20 cellular contexts compared by ENCODE assay signal in the genomic region with DNA sequence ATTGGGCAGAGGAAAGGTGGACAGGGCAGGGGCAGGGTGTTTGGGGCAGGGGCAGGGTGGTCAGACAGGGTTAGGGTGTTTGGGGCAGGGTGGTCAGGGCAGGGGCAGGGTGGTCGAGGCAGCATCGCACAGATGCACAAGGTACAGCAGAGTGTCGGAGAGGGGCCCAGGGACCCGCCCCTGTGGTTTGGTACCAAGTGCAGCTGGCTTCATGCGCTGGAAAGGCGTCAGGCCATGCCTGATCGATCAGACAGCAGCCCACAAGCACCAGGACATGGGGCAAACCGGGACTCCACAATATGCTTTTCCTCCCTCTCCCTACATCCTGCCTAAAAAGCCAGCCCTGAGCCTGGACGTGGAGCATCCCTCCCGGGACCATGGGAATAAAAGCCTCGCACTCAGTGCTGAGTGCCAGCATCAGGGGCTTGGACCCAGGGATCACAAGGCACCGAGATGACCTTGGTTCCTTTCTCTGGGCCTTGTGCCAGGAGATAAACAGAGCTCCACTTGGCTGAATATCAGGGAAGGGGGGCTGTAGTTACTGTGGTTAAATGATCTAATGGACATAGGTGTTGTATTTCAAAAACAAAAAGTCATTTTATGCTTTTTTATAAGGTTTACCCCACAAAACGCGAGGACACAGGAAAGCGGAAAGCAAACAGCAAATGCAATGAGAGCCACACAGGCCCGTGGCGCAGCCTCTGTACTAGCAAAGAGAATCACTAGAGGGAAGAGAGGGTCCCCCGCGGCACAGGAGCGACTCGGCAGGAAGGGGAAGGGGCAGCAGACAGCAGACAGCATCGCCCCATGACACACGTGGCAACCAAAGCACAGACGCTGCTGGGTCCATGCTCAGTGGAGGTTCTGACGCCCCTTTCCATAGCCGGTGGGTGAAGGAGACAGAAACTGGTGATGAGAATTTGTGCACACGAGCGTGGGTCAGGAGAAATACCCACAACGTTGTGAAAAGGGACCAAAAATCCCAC. TPM values are rescaled to one million over a fixed set of nuclear protein-coding genes. Genes with fewer than 3 reads are reported as not detected.
DNase-seq lines count a peak whose midpoint lies in the region; ATAC-seq and TF ChIP-seq lines count a peak whose summit lies in the region.
"Had no signal": no experiment of that assay in that cellular context is flagged by ENCODE, and none has a peak within 500 bp of the region (broad histone marks: within the 10 kb centered on the region; RNA-seq: fewer than 3 reads in every experiment).

No MANE protein-coding gene starts in this region.

- no peaks in the 10 kb centered on the region for H3K27me3 Mint-ChIP-seq in CD4-positive, alpha-beta T cell

- BruUV-seq in HCT116 (replicated peaks; lab: Mats Ljungman, UMichigan) = no TSS peak

- TF ChIP-seq CTCF in HCT116 (IDR thresholded peaks at IDR 0.05 in 2 of 3, conservative IDR thresholded peaks at IDR 0.05 in 1 of 3; ENCODE audit: borderline replicate concordance in 1 of 3, insufficient read depth in 1 of 3, low read depth in 2 of 3, low read length in 2 of 3) (no peak), transverse colon (IDR thresholded peaks at IDR 0.05) (no peak)
- TF ChIP-seq CTCF in CD4-positive, alpha-beta T cell (IDR thresholded peaks at IDR 0.05) = no peak

- no peak for TF ChIP-seq RAD21 in HCT116 (IDR thresholded peaks at IDR 0.05; ENCODE audit: low read depth)

- ATAC-seq in HCT116 (no peak), HG02763 (IDR thresholded peaks at IDR 0.05; ENCODE audit: unreplicated experiment) (no peak)
- no peak for ATAC-seq in CD4-positive, alpha-beta T cell (ENCODE audit: poor library complexity)
- ATAC-seq: esophagus mucosa, WTC11 had no signal

- DNase-seq in COR-L47 (lab: John Stamatoyannopoulos, UW) = peak; percentile 48
- DNase-seq in HCT116 (ENCODE audit: low read depth, low spot score) = no peak
- DNase-seq in NCI-H345 (lab: John Stamatoyannopoulos, UW) = peak; percentile 66
- DNase-seq in erythroblast (lab: John Stamatoyannopoulos, UW) = peak; percentile 32 to 56
- no peak for DNase-seq in transverse colon
- DNase-seq in CD4-positive, alpha-beta T cell = no peak
- DNase-seq: AML-193; caudate nucleus; H7; Kasumi-1; NCI-H146; NK-92 treated with Interleukin-12 subunit alpha and Interleukin-12 subunit beta, amount 100 ng/mL, for 24 hours; testis had no signal

- TF ChIP-seq POLR2A in HCT116 (IDR thresholded peaks at IDR 0.05; ENCODE audit: borderline replicate concordance, extremely low read depth, insufficient read depth, insufficient read length) (no peak), erythroblast (IDR thresholded peaks at IDR 0.05; ENCODE audit: low read length) (no peak), transverse colon (IDR thresholded peaks at IDR 0.05) (no peak)

- H3K36me3 ChIP-seq in HCT116 (ENCODE audit: control insufficient read depth in 1 of 2, insufficient read depth in 2 of 2, low read length in 2 of 2) (peaks cover 0 to 7% of the 10 kb centered on the region in 2 experiments; a peak in 2 of 4 replicates), transverse colon (no peaks in the 10 kb centered on the region)
- H3K36me3 ChIP-seq: prostate gland had no signal

- in situ Hi-C loops in transverse colon (cut with MboI; ENCODE audit: low pct_ligation_motif_present in 1 of 4, low pct_unique_long_range_greater_than_20kb in 1 of 4, low sequenced_read_pairs in 3 of 4) = loop anchor here in 1 of 4 donors (10.0 kb wide), 1 partner anchor 58 kb away; the partner anchor contains the start of gene TEX19

- CTCF ChIA-PET in HCT116 (lab: Charles Lee) = interaction anchor here (2.0 kb wide), 1 partner anchor 56 kb away, joined by 7 read pairs; no protein-coding TSS in a partner anchor
- CTCF ChIA-PET in CD4-positive, alpha-beta T cell (lab: Charles Lee) = no interaction called here

- H3K27ac Mint-ChIP-seq in CD4-positive, alpha-beta T cell = no peak overlapping the region
- H3K27ac Mint-ChIP-seq: T-helper 1 cell treated with Interleukin-12 subunit alpha and Interleukin-12 subunit beta and Interleukin-4 antibody, amounts not matched to agents 30 μg/mL and 1 μg/mL, for 36 hours; WTC11 had no signal

- no peaks in the 10 kb centered on the region; the same call in 1 of the 2 replicates for H3K79me2 ChIP-seq in HCT116 (ENCODE audit: insufficient read depth, low read length)

- no peak overlapping the region for H2AFZ ChIP-seq in HCT116 (ENCODE audit: low read depth, low read length, poor library complexity, severe bottlenecking)

- POLR2A ChIA-PET in HCT116 (lab: Charles Lee) = no interaction called here
- POLR2A ChIA-PET in CD4-positive, alpha-beta T cell (lab: Charles Lee) = no interaction called here

- H3K4me1 Mint-ChIP-seq in CD4-positive, alpha-beta T cell (ENCODE audit: low read depth) = peaks cover 14% of the 10 kb centered on the region

- intact Hi-C loops in HCT116 (cut with micrococcal nuclease) (loop anchor here (10.0 kb wide), 2 partner anchors 142 to 378 kb away; partner anchors contain the start of genes DCXR and RAC3), transverse colon (cut with DNase I; ENCODE audit: low total_unique reads) (loop anchor here (5.0 kb wide), 1 partner anchor 56 kb away; the partner anchor contains the start of gene TEX19)
- intact Hi-C loops in CD4-positive, alpha-beta T cell (cut with DNase I, micrococcal nuclease) = loop anchor here (5.0 to 10.0 kb wide), 4 partner anchors 142 to 378 kb away; partner anchors contain the start of genes DCXR (in 1 of the 2), RAC3 (in 1 of the 2) and TBCD (in 1 of the 2)

- RAD21 ChIA-PET in HCT116 (lab: Charles Lee; ENCODE audit: low non-redundant PET in 1 of 2, low total read pairs in 2 of 2, uncharacterized antibody in 2 of 2, unreplicated experiment in 2 of 2) = interaction anchor here in 1 of 2 experiments (0.5 kb wide), 1 partner anchor 120 kb away, joined by 7 read pairs; no protein-coding TSS in a partner anchor

- no peaks in the 10 kb centered on the region for H3K9me3 ChIP-seq in HCT116 (ENCODE audit: control insufficient read depth in 1 of 2, insufficient read depth in 1 of 2, low read depth in 1 of 2, low read length in 2 of 2)
- H3K9me3 ChIP-seq in transverse colon = no peaks in the 10 kb centered on the region
- H3K9me3 ChIP-seq in CD4-positive, alpha-beta T cell (ENCODE audit: control insufficient read depth, low read length) = no peaks in the 10 kb centered on the region
- H3K9me3 ChIP-seq: prostate gland, testis had no signal

- H3K4me1 ChIP-seq in HCT116 (ENCODE audit: control insufficient read depth in 1 of 2, insufficient read depth in 2 of 2, low read length in 2 of 2) = peaks cover 5 to 12% of the 10 kb centered on the region in 2 experiments
- peaks cover 2 to 12% (median 8%) of the 10 kb centered on the region in 4 donors for H3K4me1 ChIP-seq in transverse colon

- no peaks in the 10 kb centered on the region for H3K9me3 Mint-ChIP-seq in CD4-positive, alpha-beta T cell
- H3K9me3 Mint-ChIP-seq: T-helper 1 cell treated with Interleukin-12 subunit alpha and Interleukin-12 subunit beta and Interleukin-4 antibody, amounts not matched to agents 30 μg/mL and 1 μg/mL, for 36 hours; WTC11 had no signal

- H3K9me2 ChIP-seq in HCT116 (ENCODE audit: insufficient read depth) = no peaks in the 10 kb centered on the region

- H3K27ac ChIP-seq in HCT116 (ENCODE audit: low read depth, low read length) (no peak overlapping the region), transverse colon (no peak overlapping the region)
- no peak overlapping the region for H3K27ac ChIP-seq in CD4-positive, alpha-beta T cell (ENCODE audit: low read depth, low read length)
- H3K27ac ChIP-seq: prostate gland, RWPE1, testis had no signal

- peaks cover 29% of the 10 kb centered on the region for H3K36me3 Mint-ChIP-seq in CD4-positive, alpha-beta T cell (ENCODE audit: low read depth)
- H3K36me3 Mint-ChIP-seq: WTC11 had no signal

- 82 to 96% methylated on average over 15 to 29 of the region's 29 CpGs for WGBS in transverse colon (ENCODE audit: low coverage in 1 of 2), 2 donors

- TF ChIP-seq EP300 in transverse colon (IDR thresholded peaks at IDR 0.05; ENCODE audit: low read depth) = no peak

- H4K20me1 ChIP-seq in HCT116 (ENCODE audit: insufficient read depth) = peaks cover 6% of the 10 kb centered on the region; the same call in 1 of the 2 replicates

- H3K4me3 ChIP-seq in HCT116 (replicated peaks in 1 of 2; ENCODE audit: low read depth in 1 of 2, low read length in 2 of 2) (no peak overlapping the region), transverse colon (no peak overlapping the region)
- H3K4me3 ChIP-seq: prostate gland, testis had no signal

- no peak overlapping the region for H3K4me3 Mint-ChIP-seq in CD4-positive, alpha-beta T cell
- H3K4me3 Mint-ChIP-seq: T-helper 1 cell treated with Interleukin-12 subunit alpha and Interleukin-12 subunit beta and Interleukin-4 antibody, amounts not matched to agents 30 μg/mL and 1 μg/mL, for 36 hours; WTC11 had no signal

- H3K27me3 ChIP-seq in HCT116 (ENCODE audit: insufficient read depth, low read length) (no peaks in the 10 kb centered on the region), transverse colon (no peaks in the 10 kb centered on the region)
- no peaks in the 10 kb centered on the region for H3K27me3 ChIP-seq in CD4-positive, alpha-beta T cell (ENCODE audit: control insufficient read depth, insufficient read depth, low read length)
- H3K27me3 ChIP-seq: testis had no signal

- no peak overlapping the region for H3K4me2 ChIP-seq in HCT116 (ENCODE audit: low read length)

- no peak overlapping the region for H3K9ac ChIP-seq in HCT116 (ENCODE audit: low read length)

TF ChIP-seq in HCT116, 20 proteins besides CTCF, POLR2A, EP300 and RAD21:
- TF ChIP-seq ZFX (IDR thresholded peaks at IDR 0.05) (no peak), TCF7L2 (IDR thresholded peaks at IDR 0.05; ENCODE audit: borderline replicate concordance, extremely low read depth, insufficient read depth, insufficient read length) (peak; percentile 23)
TF ChIP-seq in HCT116: peak in this region for 1.

RNA-seq across cellular contexts. Expression of gene HEXD, which starts 5.3 kb away (rescaled TPM):
- total RNA-seq in HCT116 (2021; ENCODE audit: unreplicated experiment) = 45.2 TPM
- polyA plus RNA-seq in HCT116 (2012) = 30.8 and 32.6 TPM in 2 replicates
- 100 to 1,000 TPM in 2 of 4 donors, 10 to 100 TPM in 2; 45.5 to 258 (median 102) TPM for total RNA-seq in transverse colon
- total RNA-seq in CD4-positive, alpha-beta T cell = 10 to 100 TPM; 27.8 to 31.2 TPM

RNA-seq across cellular contexts. Expression of gene OGFOD3, which starts 5.6 kb away (rescaled TPM):
- total RNA-seq in HCT116 (2021; ENCODE audit: unreplicated experiment) (53.6 TPM), transverse colon (10 to 100 TPM in 3 of 4 donors, 1 to 10 TPM in 1; 7.9 to 27.5 (median 25.9) TPM)
- 58.9 and 66.1 TPM in 2 replicates for polyA plus RNA-seq in HCT116 (2012)
- total RNA-seq in CD4-positive, alpha-beta T cell = 10 to 100 TPM; 12.9 to 13.7 TPM

RNA-seq across cellular contexts. Expression of gene CYBC1, which starts 37.7 kb away (rescaled TPM):
- total RNA-seq in HCT116 (2021; ENCODE audit: unreplicated experiment) (95.4 TPM), transverse colon (100 to 1,000 TPM in 2 of 4 donors, 10 to 100 TPM in 2; 46.2 to 212 (median 86.2) TPM)
- 76.0 and 79.8 TPM in 2 replicates for polyA plus RNA-seq in HCT116 (2012)
- 10 to 100 TPM; 60.2 to 62.4 TPM for total RNA-seq in CD4-positive, alpha-beta T cell

RNA-seq across cellular contexts. Expression of gene UTS2R, which starts 41.3 kb away (rescaled TPM):
- total RNA-seq in HCT116 (2021; ENCODE audit: unreplicated experiment) (not detected), transverse colon (under 1 TPM in 1 of 4 donors, not detected in 3; 0.48 TPM)
- 0.07 TPM in 1 of 2 replicates, not detected in the other for polyA plus RNA-seq in HCT116 (2012)
- total RNA-seq in CD4-positive, alpha-beta T cell = not detected
- total RNA-seq: esophagus mucosa, H7, lung microvascular endothelial cell, prostate gland had no signal

RNA-seq across cellular contexts. Expression of gene NARF, which starts 45.7 kb away (rescaled TPM):
- total RNA-seq in HCT116 (2021; ENCODE audit: unreplicated experiment) (91.8 TPM), transverse colon (100 to 1,000 TPM in 1 of 4 donors, 10 to 100 TPM in 3; 44.1 to 133 (median 61.1) TPM)
- 191 and 192 TPM in 2 replicates for polyA plus RNA-seq in HCT116 (2012)
- total RNA-seq in CD4-positive, alpha-beta T cell = 10 to 100 TPM; 57.1 to 62.0 TPM

Comparison
In these comparisons a context has a peak if more than half of its experiments do, and no peak if none do; other contexts are left out.
1. DNase-seq: peak in COR-L47 (single experiment), NCI-H345 (single experiment) and erythroblast (2 of 2); none in HCT116 (single experiment), transverse colon (single experiment) and CD4-positive, alpha-beta T cell (0 of 10).